Comparison of ENCODE assay signal across 1 cellular context in genomic region chr6:57221191-57221935, GRCh38.
TF ChIP-seq lines count a peak whose summit lies in the region.

No MANE protein-coding gene starts in this region.

TF ChIP-seq in HepG2, 621 proteins besides CTCF, POLR2A, EP300 and RAD21 (continued from another document and continues in another):
- TF ChIP-seq AHDC1 (CRISPR knock-in tag; IDR thresholded peaks at IDR 0.05; ENCODE audit: borderline replicate concordance) = no peak
- no peak for TF ChIP-seq ZNF615 (CRISPR knock-in tag; IDR thresholded peaks at IDR 0.05; ENCODE audit: borderline replicate concordance)
- TF ChIP-seq FOXO4 (CRISPR knock-in tag; conservative IDR thresholded peaks at IDR 0.05) = no peak
- TF ChIP-seq JUND (CRISPR knock-in tag; IDR thresholded peaks at IDR 0.05) = no peak
- no peak; the same call in 1 of the 2 replicates for TF ChIP-seq TBX2 (CRISPR knock-in tag; IDR thresholded peaks at IDR 0.05; ENCODE audit: borderline replicate concordance)
- no peak for TF ChIP-seq BHLHE40 (IDR thresholded peaks at IDR 0.05; ENCODE audit: low read length)
- TF ChIP-seq ZNF639 (CRISPR knock-in tag; conservative IDR thresholded peaks at IDR 0.05) = no peak
- TF ChIP-seq MYC (CRISPR knock-in tag; IDR thresholded peaks at IDR 0.05; ENCODE audit: borderline replicate concordance) = no peak; the same call in 1 of the 2 replicates
- no peak; the same call in 1 of the 2 replicates for TF ChIP-seq NR0B2 (CRISPR knock-in tag; IDR thresholded peaks at IDR 0.05)
- TF ChIP-seq HNRNPLL (IDR thresholded peaks at IDR 0.05; ENCODE audit: low read depth, low read length, poor library complexity, severe bottlenecking) = peak; percentile 44
- TF ChIP-seq SP1 (IDR thresholded peaks at IDR 0.05) = no peak
- TF ChIP-seq SP1 (CRISPR knock-in tag; IDR thresholded peaks at IDR 0.05) = peak; percentile 37; the same call in 1 of the 2 replicates
- peak; percentile 86 for TF ChIP-seq IKZF4 (CRISPR knock-in tag; IDR thresholded peaks at IDR 0.05; ENCODE audit: borderline replicate concordance, low read depth, not compliant biosample characterization)
- 0 out of 2 replicates have a peak, but pooled peaks have one; percentile 5 for TF ChIP-seq ELF1 (CRISPR knock-in tag; IDR thresholded peaks at IDR 0.05)
- peak; percentile 52; the same call in 1 of the 2 replicates for TF ChIP-seq POGZ (CRISPR knock-in tag; IDR thresholded peaks at IDR 0.05)
- no peak for TF ChIP-seq FOXK1 (CRISPR knock-in tag; IDR thresholded peaks at IDR 0.05; ENCODE audit: borderline replicate concordance, low read depth)
- TF ChIP-seq DRAP1 (CRISPR knock-in tag; IDR thresholded peaks at IDR 0.05) = peak; percentile 43; the same call in 1 of the 2 replicates
- no peak; the same call in 1 of the 2 replicates for TF ChIP-seq ZNF318 (CRISPR knock-in tag; IDR thresholded peaks at IDR 0.05)
- TF ChIP-seq CERS6 (CRISPR knock-in tag; IDR thresholded peaks at IDR 0.05) = no peak
- TF ChIP-seq ZNF12 (CRISPR knock-in tag; IDR thresholded peaks at IDR 0.05) = no peak
- no peak for TF ChIP-seq DDIT3 (CRISPR knock-in tag; IDR thresholded peaks at IDR 0.05)
- no peak for TF ChIP-seq ZNF761 (CRISPR knock-in tag; conservative IDR thresholded peaks at IDR 0.05)
- no peak for TF ChIP-seq NCOA1 (CRISPR knock-in tag; IDR thresholded peaks at IDR 0.05)
- no peak for TF ChIP-seq USF2 (IDR thresholded peaks at IDR 0.05; ENCODE audit: low read depth, low read length)
- TF ChIP-seq USF2 (CRISPR knock-in tag; IDR thresholded peaks at IDR 0.05; ENCODE audit: borderline replicate concordance) = no peak
- TF ChIP-seq SRSF1 (optimal IDR thresholded peaks at IDR 0.05; ENCODE audit: low read depth, low read length) = no peak
- peak; percentile 30; the same call in 1 of the 2 replicates for TF ChIP-seq ZNF777 (CRISPR knock-in tag; IDR thresholded peaks at IDR 0.05)
- TF ChIP-seq ARNTL (CRISPR knock-in tag; IDR thresholded peaks at IDR 0.05) = no peak
- TF ChIP-seq HHEX (CRISPR knock-in tag; IDR thresholded peaks at IDR 0.05) = no peak
- TF ChIP-seq ZNF703 (CRISPR knock-in tag; IDR thresholded peaks at IDR 0.05; ENCODE audit: borderline replicate concordance) = 0 out of 2 replicates have a peak, but pooled peaks have one; percentile 94
- no peak for TF ChIP-seq FOXM1 (CRISPR knock-in tag; IDR thresholded peaks at IDR 0.05)
- TF ChIP-seq PAF1 (CRISPR knock-in tag; IDR thresholded peaks at IDR 0.05) = no peak
- no peak for TF ChIP-seq ZBTB25 (CRISPR knock-in tag; IDR thresholded peaks at IDR 0.05)
- peak; percentile 20; the same call in 1 of the 2 replicates for TF ChIP-seq ISL2 (CRISPR knock-in tag; IDR thresholded peaks at IDR 0.05)
- TF ChIP-seq WIZ (CRISPR knock-in tag; IDR thresholded peaks at IDR 0.05) = no peak
- no peak for TF ChIP-seq MIER2 (CRISPR knock-in tag; IDR thresholded peaks at IDR 0.05)
